1 cellular context compared by ENCODE assay signal in genomic region chr2:191618046-191618788, GRCh38.
TF ChIP-seq lines count a peak whose summit lies in the region.

No MANE protein-coding gene starts in this region.

TF ChIP-seq in HepG2, 621 proteins besides CTCF, POLR2A, EP300 and RAD21 (continued from another document):
- no peak for TF ChIP-seq ZNF18 (CRISPR knock-in tag; IDR thresholded peaks at IDR 0.05; ENCODE audit: insufficient replicate concordance)
- no peak for TF ChIP-seq ZNF253 (CRISPR knock-in tag; IDR thresholded peaks at IDR 0.05; ENCODE audit: borderline replicate concordance)
- no peak for TF ChIP-seq CSRNP1 (CRISPR knock-in tag; IDR thresholded peaks at IDR 0.05)
- TF ChIP-seq U2AF1 (optimal IDR thresholded peaks at IDR 0.05; ENCODE audit: low read depth, low read length) = no peak
- TF ChIP-seq SMAD1 (CRISPR knock-in tag; IDR thresholded peaks at IDR 0.05; ENCODE audit: borderline replicate concordance, low read depth) = no peak
- no peak for TF ChIP-seq ZNF235 (CRISPR knock-in tag; IDR thresholded peaks at IDR 0.05; ENCODE audit: borderline replicate concordance)
- TF ChIP-seq SNAPC2 (CRISPR knock-in tag; IDR thresholded peaks at IDR 0.05) = no peak
- no peak for TF ChIP-seq ZNF672 (CRISPR knock-in tag; IDR thresholded peaks at IDR 0.05)
- TF ChIP-seq, protein P1, sequence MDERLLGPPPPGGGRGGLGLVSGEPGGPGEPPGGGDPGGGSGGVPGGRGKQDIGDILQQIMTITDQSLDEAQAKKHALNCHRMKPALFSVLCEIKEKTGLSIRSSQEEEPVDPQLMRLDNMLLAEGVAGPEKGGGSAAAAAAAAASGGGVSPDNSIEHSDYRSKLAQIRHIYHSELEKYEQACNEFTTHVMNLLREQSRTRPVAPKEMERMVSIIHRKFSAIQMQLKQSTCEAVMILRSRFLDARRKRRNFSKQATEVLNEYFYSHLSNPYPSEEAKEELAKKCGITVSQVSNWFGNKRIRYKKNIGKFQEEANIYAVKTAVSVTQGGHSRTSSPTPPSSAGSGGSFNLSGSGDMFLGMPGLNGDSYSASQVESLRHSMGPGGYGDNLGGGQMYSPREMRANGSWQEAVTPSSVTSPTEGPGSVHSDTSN (CRISPR knock-in tag; IDR thresholded peaks at IDR 0.05) = no peak
- no peak for TF ChIP-seq CENPX (CRISPR knock-in tag; IDR thresholded peaks at IDR 0.05)
